Comparison of ENCODE assay signal across 2 cellular contexts in the genomic region with DNA sequence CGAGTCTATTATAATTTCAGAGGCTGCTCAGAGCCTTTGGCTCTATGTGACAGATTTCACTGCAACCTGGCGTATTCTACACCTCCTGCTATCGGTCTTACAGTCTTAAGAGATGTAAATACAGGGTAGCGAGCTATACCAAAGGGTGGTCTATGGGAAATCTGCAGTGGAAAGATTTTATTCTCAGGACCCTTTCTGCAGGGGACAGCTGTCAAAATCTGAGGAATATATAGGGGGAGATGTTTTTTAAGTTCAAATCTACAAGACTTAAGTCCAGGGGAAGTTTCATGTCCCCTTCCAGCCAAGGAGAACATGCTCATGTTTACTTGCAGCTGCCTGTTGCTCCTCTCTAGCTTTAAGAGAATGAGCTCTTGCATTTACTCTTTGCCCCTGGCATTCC.
TF ChIP-seq lines count a peak whose summit lies in the region.

No MANE protein-coding gene starts in this region.

TF ChIP-seq in HEK293, 187 proteins besides CTCF, POLR2A, EP300 and RAD21 (continued from another document):
- TF ChIP-seq, protein P1, sequence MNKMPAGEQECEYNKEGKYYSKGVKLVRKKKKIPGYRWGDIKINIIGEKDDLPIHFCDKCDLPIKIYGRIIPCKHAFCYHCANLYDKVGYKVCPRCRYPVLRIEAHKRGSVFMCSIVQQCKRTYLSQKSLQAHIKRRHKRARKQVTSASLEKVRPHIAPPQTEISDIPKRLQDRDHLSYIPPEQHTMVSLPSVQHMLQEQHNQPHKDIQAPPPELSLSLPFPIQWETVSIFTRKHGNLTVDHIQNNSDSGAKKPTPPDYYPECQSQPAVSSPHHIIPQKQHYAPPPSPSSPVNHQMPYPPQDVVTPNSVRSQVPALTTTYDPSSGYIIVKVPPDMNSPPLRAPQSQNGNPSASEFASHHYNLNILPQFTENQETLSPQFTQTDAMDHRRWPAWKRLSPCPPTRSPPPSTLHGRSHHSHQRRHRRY (tag by site-specific recombination; IDR thresholded peaks at IDR 0.05), result no peak
- TF ChIP-seq, protein P2, sequence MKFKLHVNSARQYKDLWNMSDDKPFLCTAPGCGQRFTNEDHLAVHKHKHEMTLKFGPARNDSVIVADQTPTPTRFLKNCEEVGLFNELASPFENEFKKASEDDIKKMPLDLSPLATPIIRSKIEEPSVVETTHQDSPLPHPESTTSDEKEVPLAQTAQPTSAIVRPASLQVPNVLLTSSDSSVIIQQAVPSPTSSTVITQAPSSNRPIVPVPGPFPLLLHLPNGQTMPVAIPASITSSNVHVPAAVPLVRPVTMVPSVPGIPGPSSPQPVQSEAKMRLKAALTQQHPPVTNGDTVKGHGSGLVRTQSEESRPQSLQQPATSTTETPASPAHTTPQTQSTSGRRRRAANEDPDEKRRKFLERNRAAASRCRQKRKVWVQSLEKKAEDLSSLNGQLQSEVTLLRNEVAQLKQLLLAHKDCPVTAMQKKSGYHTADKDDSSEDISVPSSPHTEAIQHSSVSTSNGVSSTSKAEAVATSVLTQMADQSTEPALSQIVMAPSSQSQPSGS (tag by site-specific recombination; IDR thresholded peaks at IDR 0.05; ENCODE audit: low read depth), result no peak
- TF ChIP-seq ZNF175 (tag by site-specific recombination; IDR thresholded peaks at IDR 0.05), result no peak
- TF ChIP-seq ZBTB21 (tag by site-specific recombination; IDR thresholded peaks at IDR 0.05), result no peak
- TF ChIP-seq KLF10 (tag by site-specific recombination; IDR thresholded peaks at IDR 0.05), result no peak

TF ChIP-seq in GM23338, 12 proteins besides CTCF, POLR2A, EP300 and RAD21 (continued from another document):
- no peak for TF ChIP-seq ETS1 (IDR thresholded peaks at IDR 0.05)
- no peak for TF ChIP-seq REST (IDR thresholded peaks at IDR 0.05; ENCODE audit: unreplicated experiment)
- TF ChIP-seq, protein P3, sequence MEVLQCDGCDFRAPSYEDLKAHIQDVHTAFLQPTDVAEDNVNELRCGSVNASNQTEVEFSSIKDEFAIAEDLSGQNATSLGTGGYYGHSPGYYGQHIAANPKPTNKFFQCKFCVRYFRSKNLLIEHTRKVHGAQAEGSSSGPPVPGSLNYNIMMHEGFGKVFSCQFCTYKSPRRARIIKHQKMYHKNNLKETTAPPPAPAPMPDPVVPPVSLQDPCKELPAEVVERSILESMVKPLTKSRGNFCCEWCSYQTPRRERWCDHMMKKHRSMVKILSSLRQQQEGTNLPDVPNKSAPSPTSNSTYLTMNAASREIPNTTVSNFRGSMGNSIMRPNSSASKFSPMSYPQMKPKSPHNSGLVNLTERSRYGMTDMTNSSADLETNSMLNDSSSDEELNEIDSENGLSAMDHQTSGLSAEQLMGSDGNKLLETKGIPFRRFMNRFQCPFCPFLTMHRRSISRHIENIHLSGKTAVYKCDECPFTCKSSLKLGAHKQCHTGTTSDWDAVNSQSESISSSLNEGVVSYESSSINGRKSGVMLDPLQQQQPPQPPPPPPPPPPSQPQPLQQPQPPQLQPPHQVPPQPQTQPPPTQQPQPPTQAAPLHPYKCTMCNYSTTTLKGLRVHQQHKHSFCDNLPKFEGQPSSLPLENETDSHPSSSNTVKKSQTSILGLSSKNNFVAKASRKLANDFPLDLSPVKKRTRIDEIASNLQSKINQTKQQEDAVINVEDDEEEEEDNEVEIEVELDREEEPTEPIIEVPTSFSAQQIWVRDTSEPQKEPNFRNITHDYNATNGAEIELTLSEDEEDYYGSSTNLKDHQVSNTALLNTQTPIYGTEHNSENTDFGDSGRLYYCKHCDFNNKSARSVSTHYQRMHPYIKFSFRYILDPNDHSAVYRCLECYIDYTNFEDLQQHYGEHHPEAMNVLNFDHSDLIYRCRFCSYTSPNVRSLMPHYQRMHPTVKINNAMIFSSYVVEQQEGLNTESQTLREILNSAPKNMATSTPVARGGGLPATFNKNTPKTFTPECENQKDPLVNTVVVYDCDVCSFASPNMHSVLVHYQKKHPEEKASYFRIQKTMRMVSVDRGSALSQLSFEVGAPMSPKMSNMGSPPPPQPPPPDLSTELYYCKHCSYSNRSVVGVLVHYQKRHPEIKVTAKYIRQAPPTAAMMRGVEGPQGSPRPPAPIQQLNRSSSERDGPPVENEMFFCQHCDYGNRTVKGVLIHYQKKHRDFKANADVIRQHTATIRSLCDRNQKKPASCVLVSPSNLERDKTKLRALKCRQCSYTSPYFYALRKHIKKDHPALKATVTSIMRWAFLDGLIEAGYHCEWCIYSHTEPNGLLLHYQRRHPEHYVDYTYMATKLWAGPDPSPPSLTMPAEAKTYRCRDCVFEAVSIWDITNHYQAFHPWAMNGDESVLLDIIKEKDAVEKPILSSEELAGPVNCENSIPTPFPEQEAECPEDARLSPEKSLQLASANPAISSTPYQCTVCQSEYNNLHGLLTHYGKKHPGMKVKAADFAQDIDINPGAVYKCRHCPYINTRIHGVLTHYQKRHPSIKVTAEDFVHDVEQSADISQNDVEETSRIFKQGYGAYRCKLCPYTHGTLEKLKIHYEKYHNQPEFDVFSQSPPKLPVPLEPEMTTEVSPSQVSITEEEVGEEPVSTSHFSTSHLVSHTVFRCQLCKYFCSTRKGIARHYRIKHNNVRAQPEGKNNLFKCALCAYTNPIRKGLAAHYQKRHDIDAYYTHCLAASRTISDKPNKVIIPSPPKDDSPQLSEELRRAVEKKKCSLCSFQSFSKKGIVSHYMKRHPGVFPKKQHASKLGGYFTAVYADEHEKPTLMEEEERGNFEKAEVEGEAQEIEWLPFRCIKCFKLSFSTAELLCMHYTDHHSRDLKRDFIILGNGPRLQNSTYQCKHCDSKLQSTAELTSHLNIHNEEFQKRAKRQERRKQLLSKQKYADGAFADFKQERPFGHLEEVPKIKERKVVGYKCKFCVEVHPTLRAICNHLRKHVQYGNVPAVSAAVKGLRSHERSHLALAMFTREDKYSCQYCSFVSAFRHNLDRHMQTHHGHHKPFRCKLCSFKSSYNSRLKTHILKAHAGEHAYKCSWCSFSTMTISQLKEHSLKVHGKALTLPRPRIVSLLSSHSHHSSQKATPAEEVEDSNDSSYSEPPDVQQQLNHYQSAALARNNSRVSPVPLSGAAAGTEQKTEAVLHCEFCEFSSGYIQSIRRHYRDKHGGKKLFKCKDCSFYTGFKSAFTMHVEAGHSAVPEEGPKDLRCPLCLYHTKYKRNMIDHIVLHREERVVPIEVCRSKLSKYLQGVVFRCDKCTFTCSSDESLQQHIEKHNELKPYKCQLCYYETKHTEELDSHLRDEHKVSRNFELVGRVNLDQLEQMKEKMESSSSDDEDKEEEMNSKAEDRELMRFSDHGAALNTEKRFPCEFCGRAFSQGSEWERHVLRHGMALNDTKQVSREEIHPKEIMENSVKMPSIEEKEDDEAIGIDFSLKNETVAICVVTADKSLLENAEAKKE (CRISPR knock-in tag; IDR thresholded peaks at IDR 0.05), result no peak
- TF ChIP-seq JUNB (IDR thresholded peaks at IDR 0.05; ENCODE audit: unreplicated experiment), result no peak
- TF ChIP-seq NANOG (IDR thresholded peaks at IDR 0.05; ENCODE audit: borderline replicate concordance), result no peak
- TF ChIP-seq CREB1 (CRISPR knock-in tag; IDR thresholded peaks at IDR 0.05; ENCODE audit: low read depth), result no peak
- TF ChIP-seq EZH2 (IDR thresholded peaks at IDR 0.05; ENCODE audit: low read depth, unreplicated experiment), result no peak
- no peak for TF ChIP-seq POLR2AphosphoS5 (IDR thresholded peaks at IDR 0.05; ENCODE audit: low read depth)
